Comparison of ENCODE assay signal across 1 cellular context in genomic region chr7:24622646-24623182, GRCh38.
TF ChIP-seq lines count a peak whose summit lies in the region.

No MANE protein-coding gene starts in this region.

TF ChIP-seq in GM12878, 131 proteins besides CTCF, POLR2A, EP300 and RAD21 (continued from another document):
- no peak for TF ChIP-seq CHD4 (IDR thresholded peaks at IDR 0.05)
- no peak; the same call in 1 of the 2 replicates for TF ChIP-seq ZNF384 (IDR thresholded peaks at IDR 0.05; ENCODE audit: borderline replicate concordance, low read depth, low read length)
- no peak for TF ChIP-seq IRF3 (IDR thresholded peaks at IDR 0.05)
- TF ChIP-seq RUNX3 (IDR thresholded peaks at IDR 0.05; ENCODE audit: low read length), result no peak; the same call in 1 of the 2 replicates
- no peak for TF ChIP-seq PAX5 (IDR thresholded peaks at IDR 0.05; ENCODE audit: borderline replicate concordance, low read depth, low read length)
- TF ChIP-seq REST (IDR thresholded peaks at IDR 0.05; ENCODE audit: low read depth, low read length), result no peak
- TF ChIP-seq TAF1 (IDR thresholded peaks at IDR 0.05; ENCODE audit: borderline replicate concordance, low read depth, low read length), result no peak
TF ChIP-seq in GM12878: peak in this region for 10.
